Comparison of ENCODE assay signal across 13 cellular contexts in genomic region chr17:17779015-17779611, GRCh38. TPM values are rescaled to one million over a fixed set of nuclear protein-coding genes. Genes with fewer than 3 reads are reported as not detected.
DNase-seq lines count a peak whose midpoint lies in the region; ATAC-seq and TF ChIP-seq lines count a peak whose summit lies in the region.
"Had no signal": no experiment of that assay in that cellular context is flagged by ENCODE, and none has a peak within 500 bp of the region (broad histone marks: within the 10 kb centered on the region; RNA-seq: fewer than 3 reads in every experiment).

No MANE protein-coding gene starts in this region.

- WGBS in liver, result 83% methylated on average over 16 of the region's 16 CpGs

- no peak for TF ChIP-seq RAD21 in liver (IDR thresholded peaks at IDR 0.05)

- no peaks in the 10 kb centered on the region for H3K9me3 Mint-ChIP-seq in brain

- DNase-seq in A673 (ENCODE audit: low spot score) (no peak), gastrocnemius medialis (no peak), GF-D8 (lab: John Stamatoyannopoulos, UW) (no peak)
- DNase-seq: activated effector memory CD4-positive, alpha-beta T cell treated with anti-CD3 and anti-CD28 coated beads, Interleukin-2, amount 50 U/mL, for 16 hours; central memory CD4-positive, alpha-beta T cell; NCI-H1105 treated with DMSO at 0.1 percent for 48 hours; NCI-H774; stimulated activated naive CD4-positive, alpha-beta T cell had no signal

- no peak overlapping the region for H3K9ac ChIP-seq in liver (ENCODE audit: low read depth in 1 of 2, low read length in 2 of 2)

- H3K27me3 ChIP-seq in A673 (replicated peaks; ENCODE audit: insufficient read depth, low read depth, low read length, poor library complexity), result no peaks in the 10 kb centered on the region
- no peaks in the 10 kb centered on the region for H3K27me3 ChIP-seq in liver (ENCODE audit: control insufficient read depth in 4 of 4, insufficient read depth in 4 of 4, low read length in 3 of 4)
- H3K27me3 ChIP-seq in gastrocnemius medialis, result no peaks in the 10 kb centered on the region

- H3K4me3 Mint-ChIP-seq in brain, result peak overlapping the region in 3 of 5 experiments; percentile 22 to 77 (median 50)

- TF ChIP-seq CTCF in A673 (conservative IDR thresholded peaks at IDR 0.05; ENCODE audit: low read depth, low read length) (no peak), brain (conservative IDR thresholded peaks at IDR 0.05) (no peak), liver (IDR thresholded peaks at IDR 0.05; ENCODE audit: low read depth, low read length, missing input control) (no peak), gastrocnemius medialis (IDR thresholded peaks at IDR 0.05 in 4 of 5, conservative IDR thresholded peaks at IDR 0.05 in 1 of 5) (no peak)

- peak overlapping the region in 3 of 5 experiments; percentile 85 to 98 (median 93) for H3K27ac Mint-ChIP-seq in brain

- H3K4me1 ChIP-seq in A673 (ENCODE audit: insufficient read depth, low read length, poor library complexity, severe bottlenecking) (peaks cover 32% of the 10 kb centered on the region), liver (ENCODE audit: control insufficient read depth in 4 of 4, insufficient read depth in 4 of 4, low read length in 3 of 4) (peaks cover 4 to 23% (median 11%) of the 10 kb centered on the region in 4 donors), gastrocnemius medialis (peaks cover 31 to 42% of the 10 kb centered on the region in 2 donors)

- ATAC-seq in gastrocnemius medialis (no peak), GM21423 (IDR thresholded peaks at IDR 0.05; ENCODE audit: unreplicated experiment) (no peak), HG03354 (IDR thresholded peaks at IDR 0.05; ENCODE audit: poor library complexity, severe bottlenecking, unreplicated experiment) (no peak), HG02759 (IDR thresholded peaks at IDR 0.05; ENCODE audit: unreplicated experiment) (no peak)

- no peak overlapping the region for H3K4me3 ChIP-seq in A673 (ENCODE audit: low read depth, low read length, poor library complexity, severe bottlenecking)
- no peak overlapping the region for H3K4me3 ChIP-seq in liver (ENCODE audit: low read depth in 1 of 3, low read length in 3 of 3)
- H3K4me3 ChIP-seq in gastrocnemius medialis, result no peak overlapping the region

- CTCF ChIA-PET in A673 (lab: Charles Lee), result interaction anchor here (0.6 kb wide), 1 partner anchor 27 kb away, joined by 3 read pairs; no protein-coding TSS in a partner anchor

- peaks cover 68% of the 10 kb centered on the region for H3K4me1 Mint-ChIP-seq in brain

- peaks cover 8% of the 10 kb centered on the region for H3K36me3 Mint-ChIP-seq in brain

- BruUV-seq in A673 (replicated peaks; lab: Mats Ljungman, UMichigan), result no TSS peak

- POLR2A ChIA-PET in A673 (lab: Charles Lee; ENCODE audit: low non-redundant PET), result no interaction called here

- TF ChIP-seq POLR2A in gastrocnemius medialis (IDR thresholded peaks at IDR 0.05), result no peak

- H3K36me3 ChIP-seq in A673 (ENCODE audit: insufficient read depth, low read length, poor library complexity, severe bottlenecking) (no peaks in the 10 kb centered on the region), liver (ENCODE audit: control insufficient read depth in 4 of 4, insufficient read depth in 3 of 4, low read depth in 1 of 4, low read length in 3 of 4) (no peaks in the 10 kb centered on the region), gastrocnemius medialis (no peaks in the 10 kb centered on the region)

- H3K27ac ChIP-seq in A673 (ENCODE audit: low read depth, low read length, poor library complexity, severe bottlenecking), result peak overlapping the region; percentile 71
- peak overlapping the region; percentile 36 to 54 for H3K27ac ChIP-seq in liver (ENCODE audit: low read depth in 1 of 2, low read length in 2 of 2)
- peak overlapping the region; percentile 73 to 83 (median 78) for H3K27ac ChIP-seq in gastrocnemius medialis

- H3K27me3 Mint-ChIP-seq in brain, result no peaks in the 10 kb centered on the region

- H3K9me3 ChIP-seq in A673 (ENCODE audit: low read depth, low read length, poor library complexity, severe bottlenecking) (no peaks in the 10 kb centered on the region), liver (ENCODE audit: control insufficient read depth in 4 of 4, low read length in 3 of 4) (no peaks in the 10 kb centered on the region), gastrocnemius medialis (no peaks in the 10 kb centered on the region)

- intact Hi-C loops in A673 (cut with micrococcal nuclease; ENCODE audit: unreplicated experiment) (no loop called here), gastrocnemius medialis (cut with DNase I; ENCODE audit: low total_unique reads) (no loop called here)

- in situ Hi-C loops in gastrocnemius medialis (cut with MboI; ENCODE audit: low sequenced_read_pairs in 4 of 4), result loop anchor here in 1 of 4 donors (25.0 kb wide), 1 partner anchor 92 kb away; the partner anchor contains the start of gene RAI1

TF ChIP-seq in liver, 16 proteins besides CTCF, POLR2A, EP300 and RAD21:
- TF ChIP-seq GABPA (IDR thresholded peaks at IDR 0.05 in 1 of 2, conservative IDR thresholded peaks at IDR 0.05 in 1 of 2), result no peak

RNA-seq across cellular contexts. Expression of gene SREBF1, which starts 57.7 kb away (rescaled TPM):
- 240 and 328 TPM in 2 replicates for total RNA-seq in A673 (2021)
- polyA plus RNA-seq in brain (ENCODE audit: insufficient read depth, low read depth, low replicate concordance), result 39.4 TPM
- 100 to 1,000 TPM in 1 of 2 donors, 10 to 100 TPM in 1; 66.8 to 133 TPM for total RNA-seq in liver
- polyA plus RNA-seq in liver, result 100 to 1,000 TPM in 1 of 2 donors, 10 to 100 TPM in 1; 74.0 to 127 TPM
- 10 to 100 TPM; 11.1 to 64.5 (median 32.3) TPM for total RNA-seq in gastrocnemius medialis
